In genomic region chr11:122709042-122709760, GRCh38 we compare ENCODE assay signal across 14 cellular contexts. TPM values are rescaled to one million over a fixed set of nuclear protein-coding genes. Genes with fewer than 3 reads are reported as not detected.
DNase-seq lines count a peak whose midpoint lies in the region; ATAC-seq and TF ChIP-seq lines count a peak whose summit lies in the region.
"Had no signal": no experiment of that assay in that cellular context is flagged by ENCODE, and none has a peak within 500 bp of the region (broad histone marks: within the 10 kb centered on the region; RNA-seq: fewer than 3 reads in every experiment).

No MANE protein-coding gene starts in this region.

- H3K4me1 Mint-ChIP-seq in Caco-2 (ENCODE audit: low read depth, unreplicated experiment) = peaks cover 35% of the 10 kb centered on the region
- H3K4me1 Mint-ChIP-seq in endodermal cell = peaks cover 30% of the 10 kb centered on the region
- H3K4me1 Mint-ChIP-seq in mesothelial cell of epicardium = no peaks in the 10 kb centered on the region

- DNase-seq in Caco-2 (no peak), PC-3 (peak; percentile 85), endodermal cell (no peak), osteoblast (ENCODE audit: insufficient read length, low spot score, missing footprints) (peak; percentile 89), mesothelial cell of epicardium (ENCODE audit: low spot score in 2 of 2, unreplicated experiment in 2 of 2) (no peak)
- DNase-seq in activated CD4-positive, CD25-positive, alpha-beta regulatory T cell (lab: John Stamatoyannopoulos, UW) = no peak
- DNase-seq: cerebellar nuclear complex, DMS79, heart right ventricle, NCI-H446, right cardiac atrium had no signal

- H3K27ac Mint-ChIP-seq in Caco-2 (ENCODE audit: unreplicated experiment) = peak overlapping the region; percentile 24
- H3K27ac Mint-ChIP-seq in endodermal cell = peak overlapping the region; percentile 60
- H3K27ac Mint-ChIP-seq in mesothelial cell of epicardium = no peak overlapping the region
- H3K27ac Mint-ChIP-seq: activated T-helper 1 cell treated with anti-CD3 and anti-CD28 coated beads, Interleukin-12 subunit alpha, Interleukin-12 subunit beta, Interleukin-2, Interleukin-4 antibody, amounts not matched to agents 30 ng/mL and 10 ng/mL and 1 ng/mL, durations not matched to agents 14 hours and 24 hours and 36 hours had no signal

- no peak overlapping the region for H2AFZ ChIP-seq in PC-3 (ENCODE audit: low read length)
- H2AFZ ChIP-seq in osteoblast (ENCODE audit: low read length) = no peak overlapping the region

- H3K9me3 ChIP-seq in Caco-2 = no peaks in the 10 kb centered on the region
- no peaks in the 10 kb centered on the region for H3K9me3 ChIP-seq in PC-3 (ENCODE audit: low read length)
- no peaks in the 10 kb centered on the region for H3K9me3 ChIP-seq in endodermal cell (ENCODE audit: control insufficient read depth, low read length)
- H3K9me3 ChIP-seq in osteoblast (ENCODE audit: low read depth, low read length) = no peaks in the 10 kb centered on the region
- H3K9me3 ChIP-seq: heart right ventricle had no signal

- H3K4me3 Mint-ChIP-seq in Caco-2 (ENCODE audit: unreplicated experiment) = no peak overlapping the region
- no peak overlapping the region for H3K4me3 Mint-ChIP-seq in endodermal cell
- no peak overlapping the region for H3K4me3 Mint-ChIP-seq in mesothelial cell of epicardium
- H3K4me3 Mint-ChIP-seq: activated T-helper 1 cell treated with anti-CD3 and anti-CD28 coated beads, Interleukin-12 subunit alpha, Interleukin-12 subunit beta, Interleukin-2, Interleukin-4 antibody, amounts not matched to agents 30 ng/mL and 10 ng/mL and 1 ng/mL, durations not matched to agents 14 hours and 24 hours and 36 hours had no signal

- intact Hi-C loops in Caco-2 (cut with micrococcal nuclease; ENCODE audit: unreplicated experiment) = no loop called here
- intact Hi-C loops in PC-3 (cut with micrococcal nuclease) = loop anchor here (5.0 kb wide), 2 partner anchors 52 to 77 kb away; partner anchors contain the start of gene UBASH3B

- POLR2A ChIA-PET in Caco-2 (lab: Charles Lee) (no interaction called here), PC-3 (lab: Charles Lee; ENCODE audit: unreplicated experiment) (no interaction called here)

- CTCF ChIA-PET in Caco-2 (lab: Charles Lee) (no interaction called here), PC-3 (lab: Charles Lee) (no interaction called here)

- WGBS in endodermal cell (ENCODE audit: insufficient coverage in 1 of 2, insufficient read length in 1 of 2), 2 experiments = 80 to 89% methylated on average over 4 to 7 of the region's 7 CpGs

- H3K9me2 ChIP-seq in PC-3 (replicated peaks; ENCODE audit: low read length) = no peaks in the 10 kb centered on the region

- H3K27me3 ChIP-seq in Caco-2 (replicated peaks; ENCODE audit: control insufficient read depth, insufficient read depth, low read length) (no peaks in the 10 kb centered on the region), PC-3 (ENCODE audit: low read length) (no peaks in the 10 kb centered on the region), endodermal cell (ENCODE audit: control insufficient read depth, insufficient read depth, low read length, poor library complexity, severe bottlenecking) (no peaks in the 10 kb centered on the region), osteoblast (ENCODE audit: insufficient read depth, low read length) (no peaks in the 10 kb centered on the region)

- peak overlapping the region; percentile 71 for H3K27ac ChIP-seq in PC-3 (ENCODE audit: low read length)
- no peak overlapping the region for H3K27ac ChIP-seq in endodermal cell (ENCODE audit: low read depth, low read length)
- H3K27ac ChIP-seq in osteoblast (ENCODE audit: low read depth, low read length) = peak overlapping the region; percentile 98

- no peaks in the 10 kb centered on the region for H4K20me1 ChIP-seq in PC-3 (ENCODE audit: low read length)
- H4K20me1 ChIP-seq in osteoblast (ENCODE audit: insufficient read depth, low read length) = no peaks in the 10 kb centered on the region

- H3K9ac ChIP-seq in PC-3 (ENCODE audit: low read length) (0 out of 2 replicates have a peak overlapping the region, but pooled peaks have one; percentile 16), endodermal cell (ENCODE audit: extremely low read depth, low read length, poor library complexity, severe bottlenecking) (peak overlapping the region; percentile 6)

- H3K4me1 ChIP-seq in Caco-2 = peaks cover 35% of the 10 kb centered on the region
- H3K4me1 ChIP-seq in PC-3 (ENCODE audit: insufficient read depth, low read length) = peaks cover 57% of the 10 kb centered on the region
- H3K4me1 ChIP-seq in endodermal cell (ENCODE audit: control insufficient read depth, insufficient read depth, low read length) = peaks cover 18% of the 10 kb centered on the region
- H3K4me1 ChIP-seq in osteoblast (ENCODE audit: insufficient read depth, low read length) = peaks cover 61% of the 10 kb centered on the region

- H3K4me3 ChIP-seq in Caco-2 (ENCODE audit: low read depth, low read length) (no peak overlapping the region), PC-3 (ENCODE audit: low read length) (no peak overlapping the region), endodermal cell (ENCODE audit: low read length) (no peak overlapping the region), osteoblast (ENCODE audit: insufficient read depth, low read length) (peak overlapping the region; percentile 17)
- H3K4me3 ChIP-seq: heart right ventricle had no signal

- H3F3A ChIP-seq in PC-3 (ENCODE audit: low read length, unreplicated experiment) = peaks cover 5% of the 10 kb centered on the region

- H3K27me3 Mint-ChIP-seq in Caco-2 (ENCODE audit: insufficient read depth, unreplicated experiment) = no peaks in the 10 kb centered on the region
- H3K27me3 Mint-ChIP-seq in endodermal cell (ENCODE audit: insufficient read depth) = peaks cover 11% of the 10 kb centered on the region
- H3K27me3 Mint-ChIP-seq in mesothelial cell of epicardium (ENCODE audit: low read depth) = no peaks in the 10 kb centered on the region

- peaks cover 49% of the 10 kb centered on the region for H3K79me2 ChIP-seq in PC-3 (ENCODE audit: low read length)
- peaks cover 57% of the 10 kb centered on the region for H3K79me2 ChIP-seq in osteoblast (ENCODE audit: insufficient read depth, low read length)

- no peaks in the 10 kb centered on the region for H3K36me3 ChIP-seq in Caco-2 (ENCODE audit: control insufficient read depth, insufficient read depth, low read length)
- H3K36me3 ChIP-seq in PC-3 (ENCODE audit: low read depth, low read length) = no peaks in the 10 kb centered on the region
- no peaks in the 10 kb centered on the region for H3K36me3 ChIP-seq in endodermal cell (ENCODE audit: control insufficient read depth, insufficient read depth, low read length)
- H3K36me3 ChIP-seq in osteoblast (ENCODE audit: insufficient read depth, low read length) = no peaks in the 10 kb centered on the region
- H3K36me3 ChIP-seq: heart right ventricle had no signal

- no TSS peak for BruUV-seq in Caco-2 (replicated peaks; lab: Mats Ljungman, UMichigan)
- TSS peak; percentile 26 for BruUV-seq in PC-3 (replicated peaks; lab: Mats Ljungman, UMichigan)

- TF ChIP-seq CTCF in Caco-2 (IDR thresholded peaks at IDR 0.05; ENCODE audit: insufficient read depth in 1 of 2, low read depth in 1 of 2, low read length in 1 of 2, severe bottlenecking in 1 of 2, unreplicated experiment in 1 of 2) (no peak), PC-3 (conservative IDR thresholded peaks at IDR 0.05; ENCODE audit: low read depth, low read length) (no peak), endodermal cell (conservative IDR thresholded peaks at IDR 0.05) (no peak), osteoblast (IDR thresholded peaks at IDR 0.05; ENCODE audit: extremely low read depth, low read depth, low read length) (no peak), mesothelial cell of epicardium (IDR thresholded peaks at IDR 0.05; ENCODE audit: unreplicated experiment) (no peak)

- ATAC-seq in PC-3 (peak; percentile 75), HG03280 (IDR thresholded peaks at IDR 0.05; ENCODE audit: unreplicated experiment) (no peak), GM21360 (IDR thresholded peaks at IDR 0.05; ENCODE audit: unreplicated experiment) (no peak)
- ATAC-seq: heart right ventricle, right cardiac atrium had no signal

- H3K9me3 Mint-ChIP-seq in Caco-2 (ENCODE audit: unreplicated experiment) = no peaks in the 10 kb centered on the region
- H3K9me3 Mint-ChIP-seq in endodermal cell = no peaks in the 10 kb centered on the region
- peaks cover under 1% of the 10 kb centered on the region for H3K9me3 Mint-ChIP-seq in mesothelial cell of epicardium
- H3K9me3 Mint-ChIP-seq: activated T-helper 1 cell treated with anti-CD3 and anti-CD28 coated beads, Interleukin-12 subunit alpha, Interleukin-12 subunit beta, Interleukin-2, Interleukin-4 antibody, amounts not matched to agents 30 ng/mL and 10 ng/mL and 1 ng/mL, durations not matched to agents 14 hours and 24 hours and 36 hours had no signal

- peaks cover 5% of the 10 kb centered on the region for H3K36me3 Mint-ChIP-seq in Caco-2 (ENCODE audit: insufficient read depth, unreplicated experiment)
- H3K36me3 Mint-ChIP-seq in endodermal cell (ENCODE audit: low read depth) = no peaks in the 10 kb centered on the region
- no peaks in the 10 kb centered on the region for H3K36me3 Mint-ChIP-seq in mesothelial cell of epicardium

- H3K4me2 ChIP-seq in PC-3 (ENCODE audit: low read length) (peak overlapping the region; percentile 53), osteoblast (ENCODE audit: insufficient read depth, low read length) (peak overlapping the region; percentile 72)

RNA-seq across cellular contexts. Expression of gene UBASH3B, which starts 53.7 kb away (rescaled TPM):
- total RNA-seq in Caco-2 (2022) (21.5 and 22.0 TPM in 2 replicates), PC-3 (2014; rRNA removed) (148 and 178 TPM in 2 replicates), endodermal cell (1 to 10 TPM; 6.0 to 9.0 TPM), osteoblast (9.1 and 21.4 TPM in 2 replicates), mesothelial cell of epicardium (6.6 to 7.1 TPM (median 6.8 TPM) in 3 replicates)
- polyA plus RNA-seq in endodermal cell (2013, experiment 1 of 2) = 3.4 TPM
- polyA plus RNA-seq in endodermal cell (2013, experiment 2 of 2) = 3.7 TPM

Comparison
In these comparisons a context has a peak if more than half of its experiments do, and no peak if none do; other contexts are left out.
1. DNase-seq: peak in PC-3 (single experiment) and osteoblast (single experiment); none in Caco-2 (0 of 2), endodermal cell (single experiment), mesothelial cell of epicardium (0 of 2) and activated CD4-positive, CD25-positive, alpha-beta regulatory T cell (0 of 4).